In the genomic region with DNA sequence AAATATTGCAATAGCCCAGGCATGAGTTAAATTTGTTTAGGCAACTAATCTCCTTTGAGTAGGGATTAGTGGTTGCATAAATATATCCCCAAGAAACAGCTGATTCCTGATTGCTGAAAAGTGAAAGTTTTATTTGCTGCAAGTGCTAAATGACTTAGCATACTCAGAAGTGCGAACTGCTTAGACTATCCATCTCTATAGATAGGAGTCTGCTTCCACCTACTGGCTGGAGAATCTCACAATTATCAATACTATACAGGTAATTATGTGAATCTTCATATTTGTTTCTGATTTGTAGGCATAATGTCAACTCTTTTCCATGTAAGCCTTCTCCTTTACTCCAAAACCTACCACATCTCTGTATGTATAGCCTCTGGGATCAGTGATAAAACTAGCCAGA, we compare ENCODE assay signal across 8 cellular contexts. TPM values are rescaled to one million over a fixed set of nuclear protein-coding genes. Genes with fewer than 3 reads are reported as not detected.
DNase-seq lines count a peak whose midpoint lies in the region; ATAC-seq and TF ChIP-seq lines count a peak whose summit lies in the region.

No MANE protein-coding gene starts in this region.

- no peaks in the 10 kb centered on the region for H3K4me1 ChIP-seq in osteoblast (ENCODE audit: insufficient read depth, low read length)

- H3K36me3 ChIP-seq in osteoblast (ENCODE audit: insufficient read depth, low read length), result no peaks in the 10 kb centered on the region

- no peak overlapping the region for H3K4me3 Mint-ChIP-seq in T-cell

- no peaks in the 10 kb centered on the region for H3K9me3 ChIP-seq in osteoblast (ENCODE audit: low read depth, low read length)

- DNase-seq in GM10248 (ENCODE audit: extremely low spot score), result no peak
- DNase-seq in NCI-H82 (lab: John Stamatoyannopoulos, UW), result peak; percentile 78
- DNase-seq in epithelial cell of esophagus (ENCODE audit: low read depth), result peak; percentile 17
- no peak for DNase-seq in osteoblast (ENCODE audit: insufficient read length, low spot score, missing footprints)
- DNase-seq in T-cell, result no peak

- no peak overlapping the region for H2AFZ ChIP-seq in osteoblast (ENCODE audit: low read length)

- H4K20me1 ChIP-seq in osteoblast (ENCODE audit: insufficient read depth, low read length), result no peaks in the 10 kb centered on the region

- H3K4me1 Mint-ChIP-seq in T-cell, result no peaks in the 10 kb centered on the region

- POLR2A ChIA-PET in GM10248 (lab: Yijun Ruan, JAX) (no interaction called here), T-cell (lab: Charles Lee) (no interaction called here)

- H3K4me3 ChIP-seq in epithelial cell of esophagus (ENCODE audit: low read length) (no peak overlapping the region), osteoblast (ENCODE audit: insufficient read depth, low read length) (no peak overlapping the region)

- ATAC-seq in T-cell (replicated peaks in 1 of 4) (no peak), HG03378 (IDR thresholded peaks at IDR 0.05; ENCODE audit: unreplicated experiment) (no peak), GM21526 (IDR thresholded peaks at IDR 0.05; ENCODE audit: low FRiP score, unreplicated experiment) (no peak), HG02885 (IDR thresholded peaks at IDR 0.05; ENCODE audit: poor library complexity, unreplicated experiment) (no peak)

- H3K27ac Mint-ChIP-seq in T-cell, result no peak overlapping the region

- no peaks in the 10 kb centered on the region for H3K79me2 ChIP-seq in osteoblast (ENCODE audit: insufficient read depth, low read length)

- no peaks in the 10 kb centered on the region for H3K36me3 Mint-ChIP-seq in T-cell

- H3K27ac ChIP-seq in osteoblast (ENCODE audit: low read depth, low read length), result no peak overlapping the region

- peaks cover 0 to 4% (median 0%) of the 10 kb centered on the region in 3 donors for H3K9me3 Mint-ChIP-seq in T-cell

- no peak overlapping the region for H3K4me2 ChIP-seq in osteoblast (ENCODE audit: insufficient read depth, low read length)

- no peaks in the 10 kb centered on the region for H3K27me3 Mint-ChIP-seq in T-cell

- peak; percentile 23 for TF ChIP-seq CTCF in GM10248 (IDR thresholded peaks at IDR 0.05; ENCODE audit: control extremely low read depth, extremely low read depth, low read depth, missing control alignments)
- TF ChIP-seq CTCF in epithelial cell of esophagus (IDR thresholded peaks at IDR 0.05; ENCODE audit: insufficient read depth, low read depth, low read length, missing control alignments), result peak; percentile 31
- TF ChIP-seq CTCF in osteoblast (IDR thresholded peaks at IDR 0.05; ENCODE audit: extremely low read depth, low read depth, low read length), result peak; percentile 38

- no peaks in the 10 kb centered on the region for H3K27me3 ChIP-seq in osteoblast (ENCODE audit: insufficient read depth, low read length)

- CTCF ChIA-PET in GM10248 (lab: Yijun Ruan, JAX), result no interaction called here
- CTCF ChIA-PET in T-cell (lab: Charles Lee), result no interaction called here

RNA-seq across cellular contexts. Expression of a gene that starts 11.9 kb away (rescaled TPM):
- total RNA-seq in osteoblast, result not detected in 2 replicates
- not detected for total RNA-seq in T-cell

Comparison
In these comparisons a context has a peak if more than half of its experiments do, and no peak if none do; other contexts are left out.
1. DNase-seq: peak in NCI-H82 (single experiment) and epithelial cell of esophagus (single experiment); none in GM10248 (single experiment), osteoblast (single experiment) and T-cell (0 of 34).
2. Peak in every context shown above with its lines, with median percentiles within 50 percentile points of each other: CTCF ChIP-seq.